ENCODE assay signal across 12 cellular contexts in the genomic region with DNA sequence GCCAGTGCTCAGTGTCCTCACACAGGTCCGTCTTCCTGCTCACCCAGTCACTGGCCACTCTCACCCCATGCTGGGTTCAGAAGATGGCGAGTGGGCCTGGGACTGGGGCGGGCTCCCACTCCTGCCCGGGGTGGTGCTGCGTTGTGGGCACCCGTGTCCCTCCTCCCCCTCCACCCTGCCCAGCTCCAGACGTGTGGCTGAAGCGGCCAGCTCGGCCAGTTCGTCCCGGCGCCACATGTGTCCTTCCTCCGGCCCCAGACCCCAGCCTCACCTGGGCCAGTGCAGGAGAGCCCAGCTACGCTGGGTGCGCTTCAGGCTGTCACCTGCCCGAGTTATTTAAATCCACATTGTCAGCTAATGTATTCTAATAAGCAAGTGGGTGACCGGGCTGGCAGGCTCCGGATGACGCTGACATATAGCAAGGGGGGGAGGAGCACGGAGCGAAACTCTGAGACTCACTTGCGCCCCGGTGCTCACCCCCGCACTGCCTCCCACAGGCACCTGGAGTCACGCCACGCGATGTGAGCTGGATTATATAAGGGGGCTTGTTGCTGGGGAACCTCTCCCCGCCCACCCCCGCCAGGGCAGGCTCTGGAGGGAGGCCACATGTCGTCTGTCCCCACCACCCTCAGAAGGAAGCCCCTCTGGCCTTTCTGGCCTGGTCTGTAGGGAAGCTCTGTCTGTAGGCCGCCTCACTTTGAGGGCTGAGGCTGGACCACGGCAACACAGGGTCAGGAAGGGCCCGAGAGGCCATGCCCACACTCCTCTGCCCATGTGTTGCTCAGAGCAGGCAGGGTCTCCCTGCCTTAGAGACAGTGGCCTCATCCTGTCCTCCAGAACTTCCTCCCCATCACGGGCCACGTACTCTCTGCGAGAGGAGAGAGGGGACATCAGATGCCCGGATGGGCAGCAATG.
DNase-seq lines count a peak whose midpoint lies in the region; ATAC-seq lines count a peak whose summit lies in the region.
"Had no signal": no experiment of that assay in that cellular context is flagged by ENCODE, and none has a peak within 500 bp of the region (broad histone marks: within the 10 kb centered on the region; RNA-seq: fewer than 3 reads in every experiment).

No MANE protein-coding gene starts in this region.

- peaks cover 25% of the 10 kb centered on the region for H3K4me1 Mint-ChIP-seq in stimulated activated naive CD8-positive, alpha-beta T cell treated with anti-CD3 and anti-CD28 coated beads, Interleukin-15, amount 100 ng/mL, for 72 hours

- H3K4me3 Mint-ChIP-seq in stimulated activated naive CD8-positive, alpha-beta T cell treated with anti-CD3 and anti-CD28 coated beads, Interleukin-15, amount 100 ng/mL, for 72 hours = peak overlapping the region in 1 of 2 donors; percentile 54

- H3K27ac Mint-ChIP-seq in stimulated activated naive CD8-positive, alpha-beta T cell treated with anti-CD3 and anti-CD28 coated beads, Interleukin-15, amount 100 ng/mL, for 72 hours = no peak overlapping the region

- H3K27me3 Mint-ChIP-seq in stimulated activated naive CD8-positive, alpha-beta T cell treated with anti-CD3 and anti-CD28 coated beads, Interleukin-15, amount 100 ng/mL, for 72 hours = peaks cover 73% of the 10 kb centered on the region

- ATAC-seq in stimulated activated naive CD8-positive, alpha-beta T cell treated with anti-CD3 and anti-CD28 coated beads, Interleukin-15, amount 100 ng/mL, for 72 hours = peak; percentile 27
- no peak for ATAC-seq in stimulated activated naive CD8-positive, alpha-beta T cell treated with anti-CD3 and anti-CD28 coated beads, Interleukin-15, Interleukin-2, amounts not matched to agents 100 U/mL and 50 U/mL, for 24 hours

- peak in 2 of 3 experiments; percentile 34 to 41 for DNase-seq in NCI-H1417 (lab: John Stamatoyannopoulos, UW)
- no peak for DNase-seq in NCI-H1417 treated with DMSO at 0.1 percent for 48 hours (lab: John Stamatoyannopoulos, UW)
- DNase-seq in stimulated activated naive CD8-positive, alpha-beta T cell treated with anti-CD3 and anti-CD28 coated beads, Interleukin-15, amount 100 ng/mL, for 72 hours = no peak
- no peak for DNase-seq in stimulated activated naive CD8-positive, alpha-beta T cell treated with anti-CD3 and anti-CD28 coated beads, Interleukin-15, Interleukin-2, amounts not matched to agents 100 U/mL and 50 U/mL, for 24 hours
- DNase-seq in nucleus accumbens (lab: John Stamatoyannopoulos, UW) = peak in 34 of 56 donors; percentile 33 to 91 (median 68)
- no peak for DNase-seq in MV-4-11 (lab: John Stamatoyannopoulos, UW)
- DNase-seq in OCI-M2 (lab: John Stamatoyannopoulos, UW; ENCODE audit: unreplicated experiment) = no peak
- no peak for DNase-seq in NCI-H2107 treated with DMSO at 0.1 percent for 48 hours (lab: John Stamatoyannopoulos, UW; ENCODE audit: unreplicated experiment)
- DNase-seq: 8988T, adrenal gland, NCI-H345, testis had no signal

- H3K9me3 Mint-ChIP-seq in stimulated activated naive CD8-positive, alpha-beta T cell treated with anti-CD3 and anti-CD28 coated beads, Interleukin-15, amount 100 ng/mL, for 72 hours = peaks cover 5 to 14% of the 10 kb centered on the region in 2 donors

Comparison
In these comparisons a context has a peak if more than half of its experiments do, and no peak if none do; other contexts are left out.
1. DNase-seq: peak in NCI-H1417 (2 of 3) and nucleus accumbens (34 of 56); none in NCI-H1417 treated with DMSO at 0.1 percent for 48 hours (single experiment), stimulated activated naive CD8-positive, alpha-beta T cell treated with anti-CD3 and anti-CD28 coated beads, Interleukin-15, amount 100 ng/mL, for 72 hours (0 of 2), stimulated activated naive CD8-positive, alpha-beta T cell treated with anti-CD3 and anti-CD28 coated beads, Interleukin-15, Interleukin-2, amounts not matched to agents 100 U/mL and 50 U/mL, for 24 hours (single experiment), MV-4-11 (single experiment), OCI-M2 (single experiment) and NCI-H2107 treated with DMSO at 0.1 percent for 48 hours (single experiment).